In the genomic region with DNA sequence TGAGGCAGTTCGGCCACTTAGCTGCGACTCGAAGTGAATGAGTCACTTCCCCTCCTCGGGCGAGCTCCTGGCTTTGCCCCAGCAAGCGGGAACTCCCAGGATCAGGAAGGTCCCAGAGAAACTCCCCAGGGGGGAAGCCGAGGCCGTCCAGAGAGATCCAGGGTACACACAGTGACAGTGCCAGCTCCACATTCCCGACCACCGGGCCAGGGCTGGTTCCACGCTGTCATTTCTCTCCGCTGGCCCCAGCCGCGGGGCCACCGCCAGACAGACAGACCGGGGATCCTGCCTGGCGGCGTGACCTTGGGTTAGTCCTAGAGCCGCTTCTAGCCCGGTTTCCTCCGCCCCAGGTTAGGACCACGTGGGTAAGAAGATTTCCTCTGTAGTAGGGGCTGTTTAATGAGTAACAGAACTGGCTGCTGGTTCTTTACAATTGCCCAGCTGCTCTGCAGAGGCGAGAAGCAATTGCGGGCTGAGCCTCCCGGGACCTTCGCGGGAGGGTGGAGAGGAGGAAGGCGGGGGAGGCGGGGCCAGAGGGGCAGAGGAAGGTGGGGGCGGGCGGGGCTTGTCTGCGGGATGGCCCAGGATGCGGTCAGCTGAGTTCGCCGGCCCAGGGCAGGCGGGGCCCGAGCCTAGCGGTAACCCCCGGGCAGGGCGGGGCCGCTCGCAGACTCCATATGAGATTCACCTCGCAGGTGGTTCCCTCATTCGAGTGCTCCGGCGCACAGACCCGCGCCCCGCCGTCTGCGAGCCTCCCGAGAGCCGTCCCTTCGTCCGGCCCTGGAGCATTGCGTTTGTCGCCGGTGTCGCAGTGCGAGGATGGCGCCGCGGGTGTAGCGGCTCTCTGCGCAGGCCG, we compare ENCODE assay signal across 1 cellular context.
A peak's percentile ranks its signal among the peaks of the same experiment; 100 is the strongest.
TF ChIP-seq lines count a peak whose summit lies in the region.

TSS of gene UPP1 (plus strand) at position 707 of the 856 bp plus-strand sequence. CDS start 5,519 bp downstream, outside the sequence.

TF ChIP-seq in GM12878, 131 proteins besides CTCF, POLR2A, EP300 and RAD21 (continued from another document and continues in another):
- no peak for TF ChIP-seq PRDM15 (CRISPR knock-in tag; IDR thresholded peaks at IDR 0.05)
- no peak for TF ChIP-seq WRNIP1 (IDR thresholded peaks at IDR 0.05; ENCODE audit: borderline replicate concordance, low read depth, low read length)
- no peak for TF ChIP-seq BCL11A (IDR thresholded peaks at IDR 0.05; ENCODE audit: low read depth, low read length)
- no peak for TF ChIP-seq SMARCA5 (IDR thresholded peaks at IDR 0.05)
- no peak for TF ChIP-seq SREBF2 (IDR thresholded peaks at IDR 0.05; ENCODE audit: low read length)
- no peak for TF ChIP-seq TBL1XR1 (IDR thresholded peaks at IDR 0.05; ENCODE audit: low read depth, low read length)
- no peak for TF ChIP-seq PBX3 (IDR thresholded peaks at IDR 0.05; ENCODE audit: insufficient replicate concordance, low read depth, low read length)
- TF ChIP-seq NR2C2 (IDR thresholded peaks at IDR 0.05; ENCODE audit: borderline replicate concordance, control insufficient read depth, insufficient read length, low read depth): no peak
- TF ChIP-seq ZNF384 (IDR thresholded peaks at IDR 0.05; ENCODE audit: borderline replicate concordance, low read depth, low read length): no peak
- TF ChIP-seq DPF2 (IDR thresholded peaks at IDR 0.05): peak; percentile 40
- no peak for TF ChIP-seq SUPT20H (IDR thresholded peaks at IDR 0.05; ENCODE audit: borderline replicate concordance, control insufficient read depth, low read depth, low read length)
- 0 out of 2 replicates have a peak, but pooled peaks have one; percentile 5 for TF ChIP-seq ZNF207 (IDR thresholded peaks at IDR 0.05; ENCODE audit: borderline replicate concordance)
- no peak for TF ChIP-seq STAT3 (IDR thresholded peaks at IDR 0.05; ENCODE audit: low read depth, low read length)
- TF ChIP-seq ZBED1 (IDR thresholded peaks at IDR 0.05; ENCODE audit: borderline replicate concordance): no peak
- TF ChIP-seq RCOR1 (conservative IDR thresholded peaks at IDR 0.05; ENCODE audit: low read depth, low read length): no peak
- peak; percentile 87 for TF ChIP-seq MEF2B (IDR thresholded peaks at IDR 0.05; ENCODE audit: partially characterized antibody, poor library complexity, severe bottlenecking)
- TF ChIP-seq HDAC6 (IDR thresholded peaks at IDR 0.05; ENCODE audit: unreplicated experiment): no peak
- no peak; the same call in 1 of the 2 replicates for TF ChIP-seq ZNF217 (IDR thresholded peaks at IDR 0.05)
- TF ChIP-seq CHD4 (IDR thresholded peaks at IDR 0.05): no peak
- TF ChIP-seq TAF1 (IDR thresholded peaks at IDR 0.05; ENCODE audit: borderline replicate concordance, low read depth, low read length): 0 out of 2 replicates have a peak, but pooled peaks have one; percentile 33
- TF ChIP-seq EGR1 (IDR thresholded peaks at IDR 0.05; ENCODE audit: borderline replicate concordance in 1 of 2, low read depth in 2 of 2, low read length in 2 of 2): peak in 1 of 2 experiments; percentile 69; a peak in 2 of 3 replicates
- TF ChIP-seq E2F4 (IDR thresholded peaks at IDR 0.05; ENCODE audit: low read depth, low read length): no peak
- TF ChIP-seq HCFC1 (IDR thresholded peaks at IDR 0.05; ENCODE audit: low read length): no peak
- TF ChIP-seq USF1 (IDR thresholded peaks at IDR 0.05; ENCODE audit: borderline replicate concordance, extremely low read length, insufficient read depth, low read depth, low read length): peak; percentile 38
- TF ChIP-seq JUND (IDR thresholded peaks at IDR 0.05; ENCODE audit: low read depth, low read length): 0 out of 2 replicates have a peak, but pooled peaks have one; percentile 15
- no peak; the same call in 1 of the 2 replicates for TF ChIP-seq NR2C1 (IDR thresholded peaks at IDR 0.05)
- TF ChIP-seq SIX5 (IDR thresholded peaks at IDR 0.05; ENCODE audit: low read depth, low read length, severe bottlenecking): no peak
- no peak for TF ChIP-seq NFXL1 (IDR thresholded peaks at IDR 0.05; ENCODE audit: borderline replicate concordance)
- TF ChIP-seq CHD1 (IDR thresholded peaks at IDR 0.05; ENCODE audit: low read depth, low read length): 0 out of 2 replicates have a peak, but pooled peaks have one; percentile 45
- peak; percentile 55; the same call in 1 of the 2 replicates for TF ChIP-seq MTA2 (IDR thresholded peaks at IDR 0.05; ENCODE audit: low read depth)
- TF ChIP-seq, protein P1, sequence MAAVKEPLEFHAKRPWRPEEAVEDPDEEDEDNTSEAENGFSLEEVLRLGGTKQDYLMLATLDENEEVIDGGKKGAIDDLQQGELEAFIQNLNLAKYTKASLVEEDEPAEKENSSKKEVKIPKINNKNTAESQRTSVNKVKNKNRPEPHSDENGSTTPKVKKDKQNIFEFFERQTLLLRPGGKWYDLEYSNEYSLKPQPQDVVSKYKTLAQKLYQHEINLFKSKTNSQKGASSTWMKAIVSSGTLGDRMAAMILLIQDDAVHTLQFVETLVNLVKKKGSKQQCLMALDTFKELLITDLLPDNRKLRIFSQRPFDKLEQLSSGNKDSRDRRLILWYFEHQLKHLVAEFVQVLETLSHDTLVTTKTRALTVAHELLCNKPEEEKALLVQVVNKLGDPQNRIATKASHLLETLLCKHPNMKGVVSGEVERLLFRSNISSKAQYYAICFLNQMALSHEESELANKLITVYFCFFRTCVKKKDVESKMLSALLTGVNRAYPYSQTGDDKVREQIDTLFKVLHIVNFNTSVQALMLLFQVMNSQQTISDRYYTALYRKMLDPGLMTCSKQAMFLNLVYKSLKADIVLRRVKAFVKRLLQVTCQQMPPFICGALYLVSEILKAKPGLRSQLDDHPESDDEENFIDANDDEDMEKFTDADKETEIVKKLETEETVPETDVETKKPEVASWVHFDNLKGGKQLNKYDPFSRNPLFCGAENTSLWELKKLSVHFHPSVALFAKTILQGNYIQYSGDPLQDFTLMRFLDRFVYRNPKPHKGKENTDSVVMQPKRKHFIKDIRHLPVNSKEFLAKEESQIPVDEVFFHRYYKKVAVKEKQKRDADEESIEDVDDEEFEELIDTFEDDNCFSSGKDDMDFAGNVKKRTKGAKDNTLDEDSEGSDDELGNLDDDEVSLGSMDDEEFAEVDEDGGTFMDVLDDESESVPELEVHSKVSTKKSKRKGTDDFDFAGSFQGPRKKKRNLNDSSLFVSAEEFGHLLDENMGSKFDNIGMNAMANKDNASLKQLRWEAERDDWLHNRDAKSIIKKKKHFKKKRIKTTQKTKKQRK (IDR thresholded peaks at IDR 0.05; ENCODE audit: low read depth, low read length): no peak
- no peak for TF ChIP-seq ZBTB33 (IDR thresholded peaks at IDR 0.05)
- TF ChIP-seq, protein P2, sequence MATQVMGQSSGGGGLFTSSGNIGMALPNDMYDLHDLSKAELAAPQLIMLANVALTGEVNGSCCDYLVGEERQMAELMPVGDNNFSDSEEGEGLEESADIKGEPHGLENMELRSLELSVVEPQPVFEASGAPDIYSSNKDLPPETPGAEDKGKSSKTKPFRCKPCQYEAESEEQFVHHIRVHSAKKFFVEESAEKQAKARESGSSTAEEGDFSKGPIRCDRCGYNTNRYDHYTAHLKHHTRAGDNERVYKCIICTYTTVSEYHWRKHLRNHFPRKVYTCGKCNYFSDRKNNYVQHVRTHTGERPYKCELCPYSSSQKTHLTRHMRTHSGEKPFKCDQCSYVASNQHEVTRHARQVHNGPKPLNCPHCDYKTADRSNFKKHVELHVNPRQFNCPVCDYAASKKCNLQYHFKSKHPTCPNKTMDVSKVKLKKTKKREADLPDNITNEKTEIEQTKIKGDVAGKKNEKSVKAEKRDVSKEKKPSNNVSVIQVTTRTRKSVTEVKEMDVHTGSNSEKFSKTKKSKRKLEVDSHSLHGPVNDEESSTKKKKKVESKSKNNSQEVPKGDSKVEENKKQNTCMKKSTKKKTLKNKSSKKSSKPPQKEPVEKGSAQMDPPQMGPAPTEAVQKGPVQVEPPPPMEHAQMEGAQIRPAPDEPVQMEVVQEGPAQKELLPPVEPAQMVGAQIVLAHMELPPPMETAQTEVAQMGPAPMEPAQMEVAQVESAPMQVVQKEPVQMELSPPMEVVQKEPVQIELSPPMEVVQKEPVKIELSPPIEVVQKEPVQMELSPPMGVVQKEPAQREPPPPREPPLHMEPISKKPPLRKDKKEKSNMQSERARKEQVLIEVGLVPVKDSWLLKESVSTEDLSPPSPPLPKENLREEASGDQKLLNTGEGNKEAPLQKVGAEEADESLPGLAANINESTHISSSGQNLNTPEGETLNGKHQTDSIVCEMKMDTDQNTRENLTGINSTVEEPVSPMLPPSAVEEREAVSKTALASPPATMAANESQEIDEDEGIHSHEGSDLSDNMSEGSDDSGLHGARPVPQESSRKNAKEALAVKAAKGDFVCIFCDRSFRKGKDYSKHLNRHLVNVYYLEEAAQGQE (IDR thresholded peaks at IDR 0.05; ENCODE audit: low read depth, low read length): no peak
- TF ChIP-seq ZNF622 (IDR thresholded peaks at IDR 0.05): no peak
- peak; percentile 62; the same call in 1 of the 2 replicates for TF ChIP-seq LARP7 (IDR thresholded peaks at IDR 0.05)
- TF ChIP-seq FOS (IDR thresholded peaks at IDR 0.05; ENCODE audit: borderline replicate concordance, extremely low read depth, insufficient read length): no peak
